1 cellular context compared by ENCODE assay signal in the genomic region with DNA sequence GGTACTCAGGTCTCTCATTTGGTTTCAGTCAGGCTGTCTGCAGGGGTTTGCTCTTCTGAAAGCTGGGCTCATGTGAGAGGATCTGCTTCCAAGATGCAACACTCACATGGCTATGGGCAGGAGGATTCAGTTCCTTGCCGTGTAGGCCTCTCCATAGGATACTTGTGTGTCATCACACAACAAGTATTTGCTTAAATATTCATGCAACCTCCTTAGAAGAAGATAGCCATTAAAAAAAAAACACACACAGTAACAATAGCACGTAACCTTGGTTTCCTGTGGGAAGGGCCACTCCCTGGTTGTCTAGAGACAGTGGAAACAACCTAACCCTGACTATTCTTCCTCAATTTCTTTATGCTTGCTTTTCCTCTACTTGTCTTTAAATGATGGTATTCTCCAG.
TF ChIP-seq lines count a peak whose summit lies in the region.

No MANE protein-coding gene starts in this region.

TF ChIP-seq in GM12878, 131 proteins besides CTCF, POLR2A, EP300 and RAD21:
- TF ChIP-seq SMAD5 (IDR thresholded peaks at IDR 0.05; ENCODE audit: low read depth) (no peak), PKNOX1 (IDR thresholded peaks at IDR 0.05) (no peak), USF2 (IDR thresholded peaks at IDR 0.05; ENCODE audit: borderline replicate concordance, low read depth, low read length) (no peak), ESRRA (IDR thresholded peaks at IDR 0.05; ENCODE audit: low read length) (no peak), CHD1 (IDR thresholded peaks at IDR 0.05; ENCODE audit: low read depth, low read length) (no peak), ETV6 (conservative IDR thresholded peaks at IDR 0.05 in 1 of 2, IDR thresholded peaks at IDR 0.05 in 1 of 2; ENCODE audit: borderline replicate concordance in 1 of 2, low read depth in 1 of 2) (no peak), CHD2 (IDR thresholded peaks at IDR 0.05; ENCODE audit: borderline replicate concordance, low read depth, low read length) (no peak), RFX5 (IDR thresholded peaks at IDR 0.05; ENCODE audit: low read depth, low read length) (no peak), ZZZ3 (IDR thresholded peaks at IDR 0.05; ENCODE audit: control insufficient read depth, insufficient read length, low read depth) (no peak), JUNB (IDR thresholded peaks at IDR 0.05) (no peak), SRF (IDR thresholded peaks at IDR 0.05; ENCODE audit: low read depth in 2 of 2, low read length in 2 of 2) (no peak), SREBF2 (IDR thresholded peaks at IDR 0.05; ENCODE audit: low read length) (no peak), SUZ12 (IDR thresholded peaks at IDR 0.05; ENCODE audit: unreplicated experiment) (no peak), RUNX3 (IDR thresholded peaks at IDR 0.05; ENCODE audit: low read length) (no peak), USF1 (IDR thresholded peaks at IDR 0.05; ENCODE audit: borderline replicate concordance, extremely low read length, insufficient read depth, low read depth, low read length) (no peak), STAT3 (IDR thresholded peaks at IDR 0.05; ENCODE audit: low read depth, low read length) (no peak), DPF2 (IDR thresholded peaks at IDR 0.05) (no peak)
- TF ChIP-seq, protein P1, sequence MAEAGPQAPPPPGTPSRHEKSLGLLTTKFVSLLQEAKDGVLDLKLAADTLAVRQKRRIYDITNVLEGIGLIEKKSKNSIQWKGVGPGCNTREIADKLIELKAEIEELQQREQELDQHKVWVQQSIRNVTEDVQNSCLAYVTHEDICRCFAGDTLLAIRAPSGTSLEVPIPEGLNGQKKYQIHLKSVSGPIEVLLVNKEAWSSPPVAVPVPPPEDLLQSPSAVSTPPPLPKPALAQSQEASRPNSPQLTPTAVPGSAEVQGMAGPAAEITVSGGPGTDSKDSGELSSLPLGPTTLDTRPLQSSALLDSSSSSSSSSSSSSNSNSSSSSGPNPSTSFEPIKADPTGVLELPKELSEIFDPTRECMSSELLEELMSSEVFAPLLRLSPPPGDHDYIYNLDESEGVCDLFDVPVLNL (IDR thresholded peaks at IDR 0.05; ENCODE audit: low read depth, low read length) = no peak
- TF ChIP-seq, protein P2, sequence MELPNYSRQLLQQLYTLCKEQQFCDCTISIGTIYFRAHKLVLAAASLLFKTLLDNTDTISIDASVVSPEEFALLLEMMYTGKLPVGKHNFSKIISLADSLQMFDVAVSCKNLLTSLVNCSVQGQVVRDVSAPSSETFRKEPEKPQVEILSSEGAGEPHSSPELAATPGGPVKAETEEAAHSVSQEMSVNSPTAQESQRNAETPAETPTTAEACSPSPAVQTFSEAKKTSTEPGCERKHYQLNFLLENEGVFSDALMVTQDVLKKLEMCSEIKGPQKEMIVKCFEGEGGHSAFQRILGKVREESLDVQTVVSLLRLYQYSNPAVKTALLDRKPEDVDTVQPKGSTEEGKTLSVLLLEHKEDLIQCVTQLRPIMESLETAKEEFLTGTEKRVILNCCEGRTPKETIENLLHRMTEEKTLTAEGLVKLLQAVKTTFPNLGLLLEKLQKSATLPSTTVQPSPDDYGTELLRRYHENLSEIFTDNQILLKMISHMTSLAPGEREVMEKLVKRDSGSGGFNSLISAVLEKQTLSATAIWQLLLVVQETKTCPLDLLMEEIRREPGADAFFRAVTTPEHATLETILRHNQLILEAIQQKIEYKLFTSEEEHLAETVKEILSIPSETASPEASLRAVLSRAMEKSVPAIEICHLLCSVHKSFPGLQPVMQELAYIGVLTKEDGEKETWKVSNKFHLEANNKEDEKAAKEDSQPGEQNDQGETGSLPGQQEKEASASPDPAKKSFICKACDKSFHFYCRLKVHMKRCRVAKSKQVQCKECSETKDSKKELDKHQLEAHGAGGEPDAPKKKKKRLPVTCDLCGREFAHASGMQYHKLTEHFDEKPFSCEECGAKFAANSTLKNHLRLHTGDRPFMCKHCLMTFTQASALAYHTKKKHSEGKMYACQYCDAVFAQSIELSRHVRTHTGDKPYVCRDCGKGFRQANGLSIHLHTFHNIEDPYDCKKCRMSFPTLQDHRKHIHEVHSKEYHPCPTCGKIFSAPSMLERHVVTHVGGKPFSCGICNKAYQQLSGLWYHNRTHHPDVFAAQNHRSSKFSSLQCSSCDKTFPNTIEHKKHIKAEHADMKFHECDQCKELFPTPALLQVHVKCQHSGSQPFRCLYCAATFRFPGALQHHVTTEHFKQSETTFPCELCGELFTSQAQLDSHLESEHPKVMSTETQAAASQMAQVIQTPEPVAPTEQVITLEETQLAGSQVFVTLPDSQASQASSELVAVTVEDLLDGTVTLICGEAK (IDR thresholded peaks at IDR 0.05; ENCODE audit: borderline replicate concordance) = no peak
TF ChIP-seq in GM12878: peak in this region for 0.
